Comparison of ENCODE assay signal across 8 cellular contexts in genomic region chr12:133080051-133080618, GRCh38. TPM values are rescaled to one million over a fixed set of nuclear protein-coding genes. Genes with fewer than 3 reads are reported as not detected.
DNase-seq lines count a peak whose midpoint lies in the region; ATAC-seq and TF ChIP-seq lines count a peak whose summit lies in the region.

No MANE protein-coding gene starts in this region.

- H3K27me3 ChIP-seq in Karpas-422 (ENCODE audit: low read length) = no peaks in the 10 kb centered on the region

- H4K20me1 ChIP-seq in Karpas-422 (ENCODE audit: insufficient read depth, low read depth, low read length) = no peaks in the 10 kb centered on the region

- peaks cover 9% of the 10 kb centered on the region; the same call in 1 of the 2 replicates for H3K4me1 ChIP-seq in Karpas-422 (ENCODE audit: low read length)

- ATAC-seq in GM21786 (IDR thresholded peaks at IDR 0.05; ENCODE audit: unreplicated experiment) = peak; percentile 79
- ATAC-seq in natural killer cell = peak; percentile 74 to 88 (median 75)

- H3K27ac ChIP-seq in Karpas-422 (ENCODE audit: low read length) = peak overlapping the region; percentile 81

- H3K4me3 ChIP-seq in Karpas-422 (ENCODE audit: low read length) (peak overlapping the region; percentile 68), fibroblast of the aortic adventitia (ENCODE audit: low read depth, low read length) (peak overlapping the region; percentile 88)

- no peaks in the 10 kb centered on the region for H3K27me3 Mint-ChIP-seq in activated T-helper 2 cell treated with anti-CD3 and anti-CD28 coated beads, Interferon-gamma antibody, Interleukin-2, Interleukin-4, amounts not matched to agents 10 μg/mL and 5 μg/mL and 100 μg/mL, durations not matched to agents 14 hours and 24 hours and 36 hours (ENCODE audit: low read depth)
- H3K27me3 Mint-ChIP-seq in natural killer cell (ENCODE audit: low read depth in 2 of 2) = peaks cover 0 to 2% of the 10 kb centered on the region in 2 donors

- DNase-seq in Daoy (ENCODE audit: low read depth) (peak; percentile 97), Karpas-422 (peak; percentile 96), RPMI8226 (peak; percentile 97), fibroblast of the aortic adventitia (ENCODE audit: low read depth) (peak; percentile 99), natural killer cell (peak; percentile 90)
- DNase-seq in activated T-helper 2 cell treated with anti-CD3 and anti-CD28 coated beads, Interferon-gamma antibody, Interleukin-2, Interleukin-4, amounts not matched to agents 10 μg/mL and 5 μg/mL and 100 μg/mL, durations not matched to agents 14 hours and 24 hours and 36 hours (ENCODE audit: low spot score) = peak; percentile 96
- peak; percentile 98 for DNase-seq in stimulated activated naive CD4-positive, alpha-beta T cell treated with Interleukin-2 at 50 U/mL for 16 hours (lab: John Stamatoyannopoulos, UW)

- H3K9me3 ChIP-seq in Karpas-422 (ENCODE audit: low read length) = peaks cover 54% of the 10 kb centered on the region

- intact Hi-C loops in activated T-helper 2 cell treated with anti-CD3 and anti-CD28 coated beads, Interferon-gamma antibody, Interleukin-2, Interleukin-4, amounts not matched to agents 10 μg/mL and 5 μg/mL and 100 μg/mL, durations not matched to agents 14 hours and 24 hours and 36 hours (cut with micrococcal nuclease) = loop anchor here (1.0 to 5.0 kb wide), 9 partner anchors 43 to 318 kb away; partner anchors contain the start of genes ANKLE2, CHFR, GOLGA3 and ZNF10
- intact Hi-C loops in natural killer cell (cut with micrococcal nuclease) = loop anchor here (1.0 kb wide), 7 partner anchors 43 to 193 kb away; partner anchors contain the start of genes CHFR, ZNF10, ZNF26 and ZNF268

- peaks cover 3% of the 10 kb centered on the region for H3K4me1 Mint-ChIP-seq in activated T-helper 2 cell treated with anti-CD3 and anti-CD28 coated beads, Interferon-gamma antibody, Interleukin-2, Interleukin-4, amounts not matched to agents 10 μg/mL and 5 μg/mL and 100 μg/mL, durations not matched to agents 14 hours and 24 hours and 36 hours (ENCODE audit: low read depth)
- peaks cover 4 to 7% of the 10 kb centered on the region in 2 donors for H3K4me1 Mint-ChIP-seq in natural killer cell

- TF ChIP-seq CTCF in fibroblast of the aortic adventitia (IDR thresholded peaks at IDR 0.05; ENCODE audit: insufficient read depth, low read length) (peak; percentile 9), natural killer cell (IDR thresholded peaks at IDR 0.05) (no peak)

- peaks cover 37% of the 10 kb centered on the region for H3K36me3 ChIP-seq in Karpas-422 (ENCODE audit: insufficient read depth, low read length)

- H3K36me3 Mint-ChIP-seq in activated T-helper 2 cell treated with anti-CD3 and anti-CD28 coated beads, Interferon-gamma antibody, Interleukin-2, Interleukin-4, amounts not matched to agents 10 μg/mL and 5 μg/mL and 100 μg/mL, durations not matched to agents 14 hours and 24 hours and 36 hours (ENCODE audit: low read depth) = peaks cover 56% of the 10 kb centered on the region
- peaks cover 46% of the 10 kb centered on the region for H3K36me3 Mint-ChIP-seq in natural killer cell

- H3K9me2 ChIP-seq in Karpas-422 (replicated peaks; ENCODE audit: insufficient read depth, low read length) = no peaks in the 10 kb centered on the region

- peak overlapping the region; percentile 84 for H2AFZ ChIP-seq in Karpas-422 (ENCODE audit: low read length)

- peak overlapping the region; percentile 70 for H3K9ac ChIP-seq in Karpas-422 (ENCODE audit: low read length)

- no peak overlapping the region for H3K4me3 Mint-ChIP-seq in activated T-helper 2 cell treated with anti-CD3 and anti-CD28 coated beads, Interferon-gamma antibody, Interleukin-2, Interleukin-4, amounts not matched to agents 10 μg/mL and 5 μg/mL and 100 μg/mL, durations not matched to agents 14 hours and 24 hours and 36 hours (ENCODE audit: low read depth)
- H3K4me3 Mint-ChIP-seq in natural killer cell = no peak overlapping the region

- H3K4me2 ChIP-seq in Karpas-422 (ENCODE audit: low read depth, low read length, poor library complexity, severe bottlenecking) = peak overlapping the region; percentile 69

- H3K79me2 ChIP-seq in Karpas-422 (ENCODE audit: low read length) = peaks cover 7% of the 10 kb centered on the region

- peaks cover 63% of the 10 kb centered on the region for H3K9me3 Mint-ChIP-seq in activated T-helper 2 cell treated with anti-CD3 and anti-CD28 coated beads, Interferon-gamma antibody, Interleukin-2, Interleukin-4, amounts not matched to agents 10 μg/mL and 5 μg/mL and 100 μg/mL, durations not matched to agents 14 hours and 24 hours and 36 hours
- H3K9me3 Mint-ChIP-seq in natural killer cell = peaks cover 13 to 21% of the 10 kb centered on the region in 2 donors

- no peak overlapping the region for H3K27ac Mint-ChIP-seq in activated T-helper 2 cell treated with anti-CD3 and anti-CD28 coated beads, Interferon-gamma antibody, Interleukin-2, Interleukin-4, amounts not matched to agents 10 μg/mL and 5 μg/mL and 100 μg/mL, durations not matched to agents 14 hours and 24 hours and 36 hours
- H3K27ac Mint-ChIP-seq in natural killer cell = no peak overlapping the region

RNA-seq across cellular contexts. Expression of gene ZNF140, which starts 0.6 kb away (rescaled TPM):
- 8.6 and 9.1 TPM in 2 replicates for total RNA-seq in Daoy (2014; rRNA removed; shearing (Covaris generic))
- 11.0 and 29.0 TPM in 2 replicates for total RNA-seq in Karpas-422 (2014; rRNA removed; shearing (Covaris generic); ENCODE audit: low replicate concordance)
- 14.4 and 15.3 TPM in 2 replicates for total RNA-seq in activated T-helper 2 cell treated with anti-CD3 and anti-CD28 coated beads, Interferon-gamma antibody, Interleukin-2, Interleukin-4, amounts not matched to agents 10 μg/mL and 5 μg/mL and 100 μg/mL, durations not matched to agents 14 hours and 24 hours and 36 hours
- total RNA-seq in fibroblast of the aortic adventitia (ENCODE audit: low replicate concordance) = 16.4 and 23.1 TPM in 2 replicates
- 10 to 100 TPM in 1 of 3 donors, 1 to 10 TPM in 2; 8.8 to 15.4 (median 9.9) TPM for total RNA-seq in natural killer cell

RNA-seq across cellular contexts. Expression of gene ZNF84, which starts 42.8 kb away (rescaled TPM):
- 11.3 and 15.7 TPM in 2 replicates for total RNA-seq in Daoy (2014; rRNA removed; shearing (Covaris generic))
- 29.7 and 33.2 TPM in 2 replicates for total RNA-seq in Karpas-422 (2014; rRNA removed; shearing (Covaris generic); ENCODE audit: low replicate concordance)
- 20.7 and 21.3 TPM in 2 replicates for total RNA-seq in activated T-helper 2 cell treated with anti-CD3 and anti-CD28 coated beads, Interferon-gamma antibody, Interleukin-2, Interleukin-4, amounts not matched to agents 10 μg/mL and 5 μg/mL and 100 μg/mL, durations not matched to agents 14 hours and 24 hours and 36 hours
- total RNA-seq in fibroblast of the aortic adventitia (ENCODE audit: low replicate concordance) = 25.9 and 26.7 TPM in 2 replicates
- total RNA-seq in natural killer cell = 10 to 100 TPM; 23.4 to 31.1 (median 26.1) TPM

RNA-seq across cellular contexts. Expression of gene ZNF891, which starts 49.9 kb away (rescaled TPM):
- 0.51 and 0.77 TPM in 2 replicates for total RNA-seq in Daoy (2014; rRNA removed; shearing (Covaris generic))
- total RNA-seq in Karpas-422 (2014; rRNA removed; shearing (Covaris generic); ENCODE audit: low replicate concordance) = 4.0 and 5.4 TPM in 2 replicates
- 2.0 and 2.3 TPM in 2 replicates for total RNA-seq in activated T-helper 2 cell treated with anti-CD3 and anti-CD28 coated beads, Interferon-gamma antibody, Interleukin-2, Interleukin-4, amounts not matched to agents 10 μg/mL and 5 μg/mL and 100 μg/mL, durations not matched to agents 14 hours and 24 hours and 36 hours
- total RNA-seq in fibroblast of the aortic adventitia (ENCODE audit: low replicate concordance) (1.8 and 1.9 TPM in 2 replicates), natural killer cell (1 to 10 TPM; 1.9 to 3.1 (median 2.3) TPM)

RNA-seq across cellular contexts. Expression of gene ZNF10, which starts 50.3 kb away (rescaled TPM):
- total RNA-seq in Daoy (2014; rRNA removed; shearing (Covaris generic)) = 3.0 and 5.8 TPM in 2 replicates
- 13.3 and 17.7 TPM in 2 replicates for total RNA-seq in Karpas-422 (2014; rRNA removed; shearing (Covaris generic); ENCODE audit: low replicate concordance)
- total RNA-seq in activated T-helper 2 cell treated with anti-CD3 and anti-CD28 coated beads, Interferon-gamma antibody, Interleukin-2, Interleukin-4, amounts not matched to agents 10 μg/mL and 5 μg/mL and 100 μg/mL, durations not matched to agents 14 hours and 24 hours and 36 hours = 4.9 and 6.3 TPM in 2 replicates
- total RNA-seq in fibroblast of the aortic adventitia (ENCODE audit: low replicate concordance) = 9.5 and 10.3 TPM in 2 replicates
- 10 to 100 TPM; 12.9 to 27.9 (median 26.0) TPM for total RNA-seq in natural killer cell

Comparison
In these comparisons a context has a peak if more than half of its experiments do, and no peak if none do; other contexts are left out.
1. Peak in every context shown above with its lines: DNase-seq, ATAC-seq, H3K4me3 ChIP-seq and H3K27ac ChIP-seq.